Comparison of ENCODE assay signal across 8 cellular contexts in genomic region chr11:73236879-73237278, GRCh38. TPM values are rescaled to one million over a fixed set of nuclear protein-coding genes. Genes with fewer than 3 reads are reported as not detected.
A peak's percentile ranks its signal among the peaks of the same experiment; 100 is the strongest.
DNase-seq lines count a peak whose midpoint lies in the region; ATAC-seq, FAIRE-seq and TF ChIP-seq lines count a peak whose summit lies in the region.
"Had no signal": no experiment of that assay in that cellular context is flagged by ENCODE, and none has a peak within 500 bp of the region (broad histone marks: within the 10 kb centered on the region; RNA-seq: fewer than 3 reads in every experiment).

No MANE protein-coding gene starts in this region.

- no peak overlapping the region for H3K14ac ChIP-seq in IMR-90 (replicated peaks; ENCODE audit: low read depth, low read length)

- peaks cover 17% of the 10 kb centered on the region for H3K4me1 ChIP-seq in IMR-90 (ENCODE audit: control insufficient read depth, insufficient read depth, low read length)

- TF ChIP-seq RAD21 in IMR-90 (IDR thresholded peaks at IDR 0.05; ENCODE audit: low read length) = peak; percentile 59

- peak; percentile 60 for TF ChIP-seq CTCF in IMR-90 (conservative IDR thresholded peaks at IDR 0.05; ENCODE audit: low read depth, low read length)

- H3K18ac ChIP-seq in IMR-90 (ENCODE audit: low read depth, low read length) = no peak overlapping the region

- H3K9me3 Mint-ChIP-seq in activated CD8-positive, alpha-beta T cell treated with anti-CD3 and anti-CD28 coated beads, Interleukin-2, amount 10 ng/mL, durations not matched to agents 7 days and 5 days (ENCODE audit: insufficient read depth) = no peaks in the 10 kb centered on the region
- no peaks in the 10 kb centered on the region for H3K9me3 Mint-ChIP-seq in stimulated activated memory B cell treated with anti-CD40 and anti-IgM and Interleukin-4, amounts not matched to agents 10 μg/mL and 1 μg/mL and 100 μg/mL, for 72 hours
- H3K9me3 Mint-ChIP-seq: natural killer cell treated with Interleukin-12 subunit alpha and Interleukin-12 subunit beta and Interleukin-15 and Interleukin-18, amount 100 ng/mL, for 72 hours had no signal

- H2BK120ac ChIP-seq in IMR-90 (ENCODE audit: low read depth, low read length) = no peak overlapping the region

- H3K27ac Mint-ChIP-seq in activated CD8-positive, alpha-beta T cell treated with anti-CD3 and anti-CD28 coated beads, Interleukin-2, amount 10 ng/mL, durations not matched to agents 7 days and 5 days = no peak overlapping the region
- H3K27ac Mint-ChIP-seq in stimulated activated memory B cell treated with anti-CD40 and anti-IgM and Interleukin-4, amounts not matched to agents 10 μg/mL and 1 μg/mL and 100 μg/mL, for 72 hours = no peak overlapping the region
- H3K27ac Mint-ChIP-seq: natural killer cell treated with Interleukin-12 subunit alpha and Interleukin-12 subunit beta and Interleukin-15 and Interleukin-18, amount 100 ng/mL, for 72 hours had no signal

- no peak overlapping the region for H3K4me3 ChIP-seq in IMR-90 (ENCODE audit: insufficient read depth, low read depth, low read length)

- DNase-seq in IMR-90 = peak; percentile 18
- DNase-seq in activated CD8-positive, alpha-beta T cell treated with anti-CD3 and anti-CD28 coated beads, Interleukin-2, amount 10 ng/mL, durations not matched to agents 7 days and 5 days = peak; percentile 52
- DNase-seq in left cardiac atrium = peak; percentile 68
- DNase-seq in hippocampal formation (lab: John Stamatoyannopoulos, UW) = no peak

- ATAC-seq in IMR-90 (ENCODE audit: low read depth) (peak; percentile 51; the same call in 1 of the 2 replicates), left cardiac atrium (peak in 1 of 2 donors; percentile 34), GM21526 (IDR thresholded peaks at IDR 0.05; ENCODE audit: low FRiP score, unreplicated experiment) (no peak)
- ATAC-seq in activated CD8-positive, alpha-beta T cell treated with anti-CD3 and anti-CD28 coated beads, Interleukin-2, amount 10 ng/mL, durations not matched to agents 7 days and 5 days = peak; percentile 71
- peak; percentile 53 for ATAC-seq in stimulated activated memory B cell treated with anti-CD40 and anti-IgM and Interleukin-4, amounts not matched to agents 10 μg/mL and 1 μg/mL and 100 μg/mL, for 72 hours

- H3K36me3 ChIP-seq in IMR-90 (ENCODE audit: control insufficient read depth, insufficient read depth, low read length) = no peaks in the 10 kb centered on the region

- H3K27me3 Mint-ChIP-seq in activated CD8-positive, alpha-beta T cell treated with anti-CD3 and anti-CD28 coated beads, Interleukin-2, amount 10 ng/mL, durations not matched to agents 7 days and 5 days (ENCODE audit: low read depth) = no peaks in the 10 kb centered on the region
- no peaks in the 10 kb centered on the region for H3K27me3 Mint-ChIP-seq in stimulated activated memory B cell treated with anti-CD40 and anti-IgM and Interleukin-4, amounts not matched to agents 10 μg/mL and 1 μg/mL and 100 μg/mL, for 72 hours

- WGBS in IMR-90 (ENCODE audit: extremely low coverage in 2 of 2, insufficient read length in 1 of 2), 2 experiments = 60% methylated on average over 1 of the region's 5 CpGs; no CpG with 5 or more reads in 1 of the 2 experiments

- no peak overlapping the region for H2BK20ac ChIP-seq in IMR-90 (ENCODE audit: low read depth, low read length)

- no peaks in the 10 kb centered on the region for H3K9me3 ChIP-seq in IMR-90 (ENCODE audit: control insufficient read depth, insufficient read depth, low read length)

- BruUV-seq in IMR-90 (replicated peaks; lab: Mats Ljungman, UMichigan) = no TSS peak

- intact Hi-C loops in IMR-90 (cut with micrococcal nuclease) (no loop called here), left cardiac atrium (cut with DNase I) (no loop called here)

- no peak for TF ChIP-seq POLR2A in IMR-90 (IDR thresholded peaks at IDR 0.05; ENCODE audit: low read depth, low read length)

- H3K4me3 Mint-ChIP-seq in activated CD8-positive, alpha-beta T cell treated with anti-CD3 and anti-CD28 coated beads, Interleukin-2, amount 10 ng/mL, durations not matched to agents 7 days and 5 days = no peak overlapping the region
- no peak overlapping the region for H3K4me3 Mint-ChIP-seq in stimulated activated memory B cell treated with anti-CD40 and anti-IgM and Interleukin-4, amounts not matched to agents 10 μg/mL and 1 μg/mL and 100 μg/mL, for 72 hours
- H3K4me3 Mint-ChIP-seq: natural killer cell treated with Interleukin-12 subunit alpha and Interleukin-12 subunit beta and Interleukin-15 and Interleukin-18, amount 100 ng/mL, for 72 hours had no signal

- H2BK15ac ChIP-seq in IMR-90 (ENCODE audit: low read depth, low read length) = no peak overlapping the region

- CTCF ChIA-PET in IMR-90 (lab: Yijun Ruan, JAX) = interaction anchor here (0.6 to 1.5 kb wide), 6 partner anchors 9 to 116 kb away, joined by 3 to 6 read pairs (median 4); no protein-coding TSS in a partner anchor
- CTCF ChIA-PET in activated CD8-positive, alpha-beta T cell treated with anti-CD3 and anti-CD28 coated beads, Interleukin-2, amount 10 ng/mL, durations not matched to agents 7 days and 5 days (lab: Charles Lee) = interaction anchor here (0.6 to 3.2 kb wide), 15 partner anchors 11 to 379 kb away, joined by 3 to 20 read pairs (median 3); no protein-coding TSS in a partner anchor

- H3K4ac ChIP-seq in IMR-90 (ENCODE audit: low read depth, low read length) = no peak overlapping the region; the same call in 1 of the 2 replicates

- in situ Hi-C loops in IMR-90 (cut with MboI; ENCODE audit: low sequenced_read_pairs) = no loop called here

- H3K56ac ChIP-seq in IMR-90 (ENCODE audit: extremely low read depth, insufficient read depth, low read length) = no peak overlapping the region

- no peak overlapping the region for H3K9ac ChIP-seq in IMR-90 (ENCODE audit: low read depth, low read length)

- no peaks in the 10 kb centered on the region for H3K4me1 Mint-ChIP-seq in activated CD8-positive, alpha-beta T cell treated with anti-CD3 and anti-CD28 coated beads, Interleukin-2, amount 10 ng/mL, durations not matched to agents 7 days and 5 days (ENCODE audit: low read depth)
- peaks cover 6% of the 10 kb centered on the region for H3K4me1 Mint-ChIP-seq in stimulated activated memory B cell treated with anti-CD40 and anti-IgM and Interleukin-4, amounts not matched to agents 10 μg/mL and 1 μg/mL and 100 μg/mL, for 72 hours

- no peak overlapping the region for H4K91ac ChIP-seq in IMR-90 (ENCODE audit: insufficient read depth, low read depth, low read length)

- no peak overlapping the region for H2AK9ac ChIP-seq in IMR-90 (replicated peaks; ENCODE audit: low read depth, low read length, poor library complexity)

- H2AK5ac ChIP-seq in IMR-90 (ENCODE audit: low read depth, low read length) = peak overlapping the region; percentile 7; the same call in 1 of the 2 replicates

- POLR2A ChIA-PET in IMR-90 (lab: Charles Lee; ENCODE audit: unreplicated experiment) = no interaction called here
- POLR2A ChIA-PET in activated CD8-positive, alpha-beta T cell treated with anti-CD3 and anti-CD28 coated beads, Interleukin-2, amount 10 ng/mL, durations not matched to agents 7 days and 5 days (lab: Charles Lee) = interaction anchor here (0.6 kb wide), 1 partner anchor 498 kb away, joined by 3 read pairs; no protein-coding TSS in a partner anchor

- no peak overlapping the region for H2BK5ac ChIP-seq in IMR-90 (ENCODE audit: low read depth, low read length, poor library complexity, severe bottlenecking)

- H3K36me3 Mint-ChIP-seq in activated CD8-positive, alpha-beta T cell treated with anti-CD3 and anti-CD28 coated beads, Interleukin-2, amount 10 ng/mL, durations not matched to agents 7 days and 5 days (ENCODE audit: low read depth) = no peaks in the 10 kb centered on the region
- H3K36me3 Mint-ChIP-seq in stimulated activated memory B cell treated with anti-CD40 and anti-IgM and Interleukin-4, amounts not matched to agents 10 μg/mL and 1 μg/mL and 100 μg/mL, for 72 hours = no peaks in the 10 kb centered on the region
- H3K36me3 Mint-ChIP-seq: natural killer cell treated with Interleukin-12 subunit alpha and Interleukin-12 subunit beta and Interleukin-15 and Interleukin-18, amount 100 ng/mL, for 72 hours had no signal

- H3K4me2 ChIP-seq in IMR-90 (ENCODE audit: low read depth, low read length) = no peak overlapping the region

- H3K23ac ChIP-seq in IMR-90 (ENCODE audit: low read depth, low read length) = no peak overlapping the region

- H3K9me1 ChIP-seq in IMR-90 (ENCODE audit: insufficient read depth, low read length) = peaks cover 11% of the 10 kb centered on the region

- no peaks in the 10 kb centered on the region for H3K27me3 ChIP-seq in IMR-90 (ENCODE audit: control insufficient read depth, insufficient read depth, low read length)

- H3K27ac ChIP-seq in IMR-90 (ENCODE audit: insufficient read depth, low read length) = no peak overlapping the region

- H4K8ac ChIP-seq in IMR-90 (ENCODE audit: low read depth in 2 of 2, low read length in 2 of 2) = no peak overlapping the region

- no peak overlapping the region for H4K5ac ChIP-seq in IMR-90 (ENCODE audit: low read depth, low read length)

- no peaks in the 10 kb centered on the region for H4K20me1 ChIP-seq in IMR-90 (ENCODE audit: insufficient read depth, low read length)

- peak overlapping the region; percentile 2 for H2AFZ ChIP-seq in IMR-90 (replicated peaks; ENCODE audit: low read length, poor library complexity)

- peak; percentile 40 for FAIRE-seq in G401.6 (lab: Jason Lieb, UNC)

- no peaks in the 10 kb centered on the region for H3K79me1 ChIP-seq in IMR-90 (ENCODE audit: low read depth in 1 of 2, low read length in 2 of 2)

- dilution Hi-C loops in IMR-90 (cut with HindIII; ENCODE audit: low sequenced_read_pairs, unreplicated experiment) = no loop called here

TF ChIP-seq in IMR-90, 13 proteins besides CTCF, POLR2A, EP300 and RAD21 (continues in another document):
- TF ChIP-seq NFE2L2 (IDR thresholded peaks at IDR 0.05; ENCODE audit: low read depth, low read length) = no peak
- peak; percentile 55 for TF ChIP-seq SMC3 (IDR thresholded peaks at IDR 0.05; ENCODE audit: low read depth, low read length)
- no peak for TF ChIP-seq MAZ (IDR thresholded peaks at IDR 0.05; ENCODE audit: borderline replicate concordance, low read depth, low read length)

RNA-seq across cellular contexts. Expression of gene P2RY2, which starts 18.8 kb away (rescaled TPM):
- total RNA-seq in IMR-90 (2012; rRNA removed) = not detected in 2 replicates
- polyA plus RNA-seq in IMR-90 (2012; rRNA removed) = 0.06 TPM in 1 of 2 replicates, not detected in the other
- polyA plus RNA-seq in IMR-90 (2012; cell fraction: cytosol; rRNA removed) = 0.02 TPM in 1 of 2 replicates, not detected in the other
- polyA plus RNA-seq in IMR-90 (2012; cell fraction: nucleus; rRNA removed; ENCODE audit: low replicate concordance) = 0.07 TPM in 1 of 2 replicates, not detected in the other
- not detected for total RNA-seq in activated CD8-positive, alpha-beta T cell treated with anti-CD3 and anti-CD28 coated beads, Interleukin-2, amount 10 ng/mL, durations not matched to agents 7 days and 5 days
- total RNA-seq in left cardiac atrium = 10 to 100 TPM; 12.0 to 16.5 TPM

RNA-seq across cellular contexts. Expression of gene P2RY6, which starts 35.3 kb away (rescaled TPM):
- under 0.01 TPM in 1 of 2 replicates, not detected in the other for total RNA-seq in IMR-90 (2012; rRNA removed)
- 0.37 and 0.44 TPM in 2 replicates for polyA plus RNA-seq in IMR-90 (2012; rRNA removed)
- polyA plus RNA-seq in IMR-90 (2012; cell fraction: cytosol; rRNA removed) = 0.67 TPM in 1 of 2 replicates, not detected in the other
- 0.45 and 1.5 TPM in 2 replicates for polyA plus RNA-seq in IMR-90 (2012; cell fraction: nucleus; rRNA removed; ENCODE audit: low replicate concordance)
- total RNA-seq in activated CD8-positive, alpha-beta T cell treated with anti-CD3 and anti-CD28 coated beads, Interleukin-2, amount 10 ng/mL, durations not matched to agents 7 days and 5 days = not detected
- 1 to 10 TPM; 2.0 to 4.4 TPM for total RNA-seq in left cardiac atrium
- total RNA-seq: natural killer cell treated with Interleukin-12 subunit alpha and Interleukin-12 subunit beta and Interleukin-15 and Interleukin-18, amount 100 ng/mL, for 72 hours had no signal

Comparison
In these comparisons a context has a peak if more than half of its experiments do, and no peak if none do; other contexts are left out.
1. DNase-seq: peak in IMR-90 (single experiment), activated CD8-positive, alpha-beta T cell treated with anti-CD3 and anti-CD28 coated beads, Interleukin-2, amount 10 ng/mL, durations not matched to agents 7 days and 5 days (single experiment) and left cardiac atrium (single experiment); none in hippocampal formation (0 of 2).
2. RNA of gene P2RY2, which starts 18.8 kb away (total RNA-seq): 12.0 to 16.5 TPM in left cardiac atrium; not detected in IMR-90 and not detected in activated CD8-positive, alpha-beta T cell treated with anti-CD3 and anti-CD28 coated beads, Interleukin-2, amount 10 ng/mL, durations not matched to agents 7 days and 5 days; every median in the first group is over 10 times any median in the second.